In genomic region chr14:74593241-74593985, GRCh38 we compare ENCODE assay signal across 1 cellular context.
A peak's percentile ranks its signal among the peaks of the same experiment; 100 is the strongest.
TF ChIP-seq lines count a peak whose summit lies in the region.

No MANE protein-coding gene starts in this region.

TF ChIP-seq in HepG2, 621 proteins besides CTCF, POLR2A, EP300 and RAD21 (continued from another document and continues in another):
- no peak for TF ChIP-seq SOX13 (IDR thresholded peaks at IDR 0.05)
- TF ChIP-seq SOX13 (CRISPR knock-in tag; conservative IDR thresholded peaks at IDR 0.05 in 1 of 2, IDR thresholded peaks at IDR 0.05 in 1 of 2), result 0 out of 4 replicates have a peak, but pooled peaks of 1 of the 2 experiments have one; percentile 5
- TF ChIP-seq HMGXB3 (CRISPR knock-in tag; IDR thresholded peaks at IDR 0.05; ENCODE audit: borderline replicate concordance), result no peak
- no peak for TF ChIP-seq AKAP8 (CRISPR knock-in tag; IDR thresholded peaks at IDR 0.05)
- no peak for TF ChIP-seq ZNF547 (CRISPR knock-in tag; IDR thresholded peaks at IDR 0.05)
- TF ChIP-seq SUZ12 (IDR thresholded peaks at IDR 0.05; ENCODE audit: low read depth, low read length), result no peak
- no peak for TF ChIP-seq ZNF160 (CRISPR knock-in tag; IDR thresholded peaks at IDR 0.05)
- TF ChIP-seq TFAP4 (IDR thresholded peaks at IDR 0.05; ENCODE audit: borderline replicate concordance, low read depth), result peak; percentile 77; the same call in 1 of the 2 replicates
- TF ChIP-seq GMEB2 (CRISPR knock-in tag; IDR thresholded peaks at IDR 0.05; ENCODE audit: low read depth), result no peak
- TF ChIP-seq WIZ (CRISPR knock-in tag; IDR thresholded peaks at IDR 0.05), result no peak
- no peak for TF ChIP-seq CBFB (CRISPR knock-in tag; IDR thresholded peaks at IDR 0.05)
- TF ChIP-seq HNF1A (IDR thresholded peaks at IDR 0.05; ENCODE audit: low read depth), result no peak
- no peak for TF ChIP-seq HNF1A (CRISPR knock-in tag; IDR thresholded peaks at IDR 0.05; ENCODE audit: borderline replicate concordance)
- no peak for TF ChIP-seq NFKBIZ (CRISPR knock-in tag; IDR thresholded peaks at IDR 0.05)
- TF ChIP-seq TCF7 (IDR thresholded peaks at IDR 0.05; ENCODE audit: low read depth), result no peak
- 0 out of 2 replicates have a peak, but pooled peaks have one; percentile 15 for TF ChIP-seq HNF4G (IDR thresholded peaks at IDR 0.05; ENCODE audit: borderline replicate concordance, low read depth, low read length)
- no peak for TF ChIP-seq HNF4G (CRISPR knock-in tag; IDR thresholded peaks at IDR 0.05; ENCODE audit: borderline replicate concordance, low read depth)
- TF ChIP-seq ZHX1 (CRISPR knock-in tag; IDR thresholded peaks at IDR 0.05; ENCODE audit: low read depth), result no peak
- TF ChIP-seq ZNF569 (CRISPR knock-in tag; IDR thresholded peaks at IDR 0.05; ENCODE audit: borderline replicate concordance), result no peak
- no peak for TF ChIP-seq KMT2A (CRISPR knock-in tag; IDR thresholded peaks at IDR 0.05)
- TF ChIP-seq SATB2 (CRISPR knock-in tag; IDR thresholded peaks at IDR 0.05), result no peak
- TF ChIP-seq LBX2 (CRISPR knock-in tag; IDR thresholded peaks at IDR 0.05; ENCODE audit: borderline replicate concordance), result no peak
- TF ChIP-seq PCBP2 (optimal IDR thresholded peaks at IDR 0.05; ENCODE audit: low read depth, low read length, poor library complexity, severe bottlenecking), result no peak
- TF ChIP-seq MYNN (CRISPR knock-in tag; IDR thresholded peaks at IDR 0.05; ENCODE audit: low read depth), result no peak
- TF ChIP-seq ZNF878 (CRISPR knock-in tag; IDR thresholded peaks at IDR 0.05), result no peak
- no peak for TF ChIP-seq ARID2 (CRISPR knock-in tag; IDR thresholded peaks at IDR 0.05; ENCODE audit: borderline replicate concordance)
- TF ChIP-seq RBFOX2 (IDR thresholded peaks at IDR 0.05; ENCODE audit: low read depth, low read length), result no peak
- no peak for TF ChIP-seq ZNF704 (CRISPR knock-in tag; IDR thresholded peaks at IDR 0.05; ENCODE audit: borderline replicate concordance)
- TF ChIP-seq KDM5B (CRISPR knock-in tag; IDR thresholded peaks at IDR 0.05; ENCODE audit: borderline replicate concordance), result no peak
- TF ChIP-seq NR2F6 (IDR thresholded peaks at IDR 0.05), result 0 out of 2 replicates have a peak, but pooled peaks have one; percentile 19
- TF ChIP-seq NR2F6 (CRISPR knock-in tag; IDR thresholded peaks at IDR 0.05), result no peak
- no peak for TF ChIP-seq ZKSCAN5 (CRISPR knock-in tag; IDR thresholded peaks at IDR 0.05)
- TF ChIP-seq PATZ1 (CRISPR knock-in tag; IDR thresholded peaks at IDR 0.05), result no peak
- 0 out of 2 replicates have a peak, but pooled peaks have one; percentile 38 for TF ChIP-seq ZNF121 (CRISPR knock-in tag; IDR thresholded peaks at IDR 0.05)
- TF ChIP-seq MTF2 (CRISPR knock-in tag; IDR thresholded peaks at IDR 0.05; ENCODE audit: borderline replicate concordance), result no peak
- no peak for TF ChIP-seq REPIN1 (CRISPR knock-in tag; IDR thresholded peaks at IDR 0.05; ENCODE audit: borderline replicate concordance, low read depth)
- TF ChIP-seq CREBL2 (CRISPR knock-in tag; IDR thresholded peaks at IDR 0.05; ENCODE audit: borderline replicate concordance), result no peak
